20 cellular contexts compared by ENCODE assay signal in genomic region chr6:157812425-157813171, GRCh38. TPM values are rescaled to one million over a fixed set of nuclear protein-coding genes. Genes with fewer than 3 reads are reported as not detected.
A peak's percentile ranks its signal among the peaks of the same experiment; 100 is the strongest.
DNase-seq lines count a peak whose midpoint lies in the region; ATAC-seq and TF ChIP-seq lines count a peak whose summit lies in the region.
"Had no signal": no experiment of that assay in that cellular context is flagged by ENCODE, and none has a peak within 500 bp of the region (broad histone marks: within the 10 kb centered on the region; RNA-seq: fewer than 3 reads in every experiment).

No MANE protein-coding gene starts in this region.

- H3K27ac ChIP-seq in left ventricle myocardium inferior (replicated peaks): peak overlapping the region; percentile 80
- peak overlapping the region; percentile 8 to 74 for H3K27ac ChIP-seq in aorta (ENCODE audit: low read depth in 1 of 2, low read length in 2 of 2)
- H3K27ac ChIP-seq: foreskin keratinocyte, VCaP had no signal

- H3K27me3 ChIP-seq in left ventricle myocardium inferior (ENCODE audit: low read depth) (no peaks in the 10 kb centered on the region), aorta (ENCODE audit: control insufficient read depth in 1 of 2, insufficient read depth in 2 of 2, low read length in 1 of 2) (no peaks in the 10 kb centered on the region)
- H3K27me3 ChIP-seq: foreskin keratinocyte, testis had no signal

- no peak for DNase-seq in left ventricle myocardium inferior
- DNase-seq in cardiac septum (ENCODE audit: low spot score): no peak
- no peak for DNase-seq in chondrocyte (ENCODE audit: low spot score)
- no peak for DNase-seq in osteocyte (ENCODE audit: extremely low spot score, unreplicated experiment)
- no peak for DNase-seq in aorta
- no peak for DNase-seq in middle frontal gyrus (ENCODE audit: extremely low spot score, low spot score)
- DNase-seq: amygdala; CD8-positive, alpha-beta T cell; DND-41; foreskin keratinocyte; NCI-H1105 treated with DMSO at 0.1 percent for 48 hours; NCI-H526 treated with DMSO at 0.1 percent for 48 hours; SIG-M5; stimulated activated CD4-positive, alpha-beta T cell treated with anti-CD3 and anti-CD28 coated beads, Interleukin-4, amount 100 ng/mL, for 24 hours had no signal

- H3K4me3 Mint-ChIP-seq in chondrocyte (ENCODE audit: unreplicated experiment) (no peak overlapping the region), osteocyte (ENCODE audit: unreplicated experiment) (no peak overlapping the region)
- H3K4me3 Mint-ChIP-seq: CD8-positive, alpha-beta T cell; T-helper 1 cell treated with Interleukin-12 subunit alpha and Interleukin-12 subunit beta and Interleukin-4 antibody, amounts not matched to agents 30 μg/mL and 1 μg/mL, for 36 hours had no signal

- H3K4me3 ChIP-seq in left ventricle myocardium inferior (no peak overlapping the region), aorta (ENCODE audit: low read length in 2 of 2) (no peak overlapping the region)
- H3K4me3 ChIP-seq: smooth muscle cell, testis had no signal

- H3K4me1 ChIP-seq in left ventricle myocardium inferior (peaks cover 30% of the 10 kb centered on the region), aorta (ENCODE audit: control insufficient read depth in 1 of 2, insufficient read depth in 2 of 2, low read length in 2 of 2) (no peaks in the 10 kb centered on the region)
- H3K4me1 ChIP-seq: foreskin keratinocyte had no signal

- H3K36me3 ChIP-seq in left ventricle myocardium inferior (no peaks in the 10 kb centered on the region), aorta (ENCODE audit: control insufficient read depth in 1 of 2, insufficient read depth in 2 of 2, low read length in 1 of 2) (no peaks in the 10 kb centered on the region)

- no peak for TF ChIP-seq CTCF in left ventricle myocardium inferior (IDR thresholded peaks at IDR 0.05; ENCODE audit: borderline replicate concordance)
- no peak for TF ChIP-seq CTCF in chondrocyte (IDR thresholded peaks at IDR 0.05)
- no peak for TF ChIP-seq CTCF in osteocyte (IDR thresholded peaks at IDR 0.05)

- intact Hi-C loops in left ventricle myocardium inferior (cut with micrococcal nuclease) (no loop called here), cardiac septum (cut with DNase I) (no loop called here), aorta (cut with DNase I) (loop anchor here in 1 of 2 donors (5.0 kb wide), 1 partner anchor 50 kb away; no protein-coding TSS in a partner anchor)

- H3K27me3 Mint-ChIP-seq in chondrocyte (ENCODE audit: low read depth) (no peaks in the 10 kb centered on the region), osteocyte (ENCODE audit: unreplicated experiment) (no peaks in the 10 kb centered on the region)

- H3K27ac Mint-ChIP-seq in chondrocyte (ENCODE audit: unreplicated experiment): peak overlapping the region; percentile 73
- peak overlapping the region; percentile 90 for H3K27ac Mint-ChIP-seq in osteocyte (ENCODE audit: unreplicated experiment)
- H3K27ac Mint-ChIP-seq: CD8-positive, alpha-beta T cell; T-helper 1 cell treated with Interleukin-12 subunit alpha and Interleukin-12 subunit beta and Interleukin-4 antibody, amounts not matched to agents 30 μg/mL and 1 μg/mL, for 36 hours had no signal

- no peaks in the 10 kb centered on the region for H3K36me3 Mint-ChIP-seq in chondrocyte (ENCODE audit: low read depth)
- no peaks in the 10 kb centered on the region for H3K36me3 Mint-ChIP-seq in osteocyte (ENCODE audit: unreplicated experiment)
- H3K36me3 Mint-ChIP-seq: CD8-positive, alpha-beta T cell had no signal

- H3K9me3 ChIP-seq in left ventricle myocardium inferior (replicated peaks) (peaks cover 17% of the 10 kb centered on the region), aorta (ENCODE audit: control insufficient read depth, low read length) (no peaks in the 10 kb centered on the region)
- H3K9me3 ChIP-seq: testis had no signal

- ATAC-seq in aorta (ENCODE audit: low FRiP score) (no peak), SK-N-SH treated with all-trans-retinoic acid at 6 μM for 48 hours (no peak), GM19455 (IDR thresholded peaks at IDR 0.05; ENCODE audit: unreplicated experiment) (no peak)
- ATAC-seq: CD8-positive, alpha-beta T cell; foreskin keratinocyte had no signal

- H3K9me3 Mint-ChIP-seq in chondrocyte (ENCODE audit: low read depth): peaks cover 15% of the 10 kb centered on the region
- H3K9me3 Mint-ChIP-seq in osteocyte (ENCODE audit: unreplicated experiment): peaks cover 13% of the 10 kb centered on the region

- H3K4me1 Mint-ChIP-seq in chondrocyte (ENCODE audit: low read depth) (peaks cover 26% of the 10 kb centered on the region), osteocyte (ENCODE audit: unreplicated experiment) (peaks cover 28% of the 10 kb centered on the region)

TF ChIP-seq in SK-N-SH treated with all-trans-retinoic acid at 6 μM for 48 hours, 23 proteins besides CTCF, POLR2A, EP300 and RAD21 (continues in another document):
- TF ChIP-seq ZC3H10 (CRISPR knock-in tag; IDR thresholded peaks at IDR 0.05) (no peak), TOX (CRISPR knock-in tag; IDR thresholded peaks at IDR 0.05; ENCODE audit: borderline replicate concordance) (no peak), ZNF70 (CRISPR knock-in tag; IDR thresholded peaks at IDR 0.05) (no peak), ARNTL (CRISPR knock-in tag; IDR thresholded peaks at IDR 0.05; ENCODE audit: borderline replicate concordance, low read depth) (no peak), TCF4 (CRISPR knock-in tag; IDR thresholded peaks at IDR 0.05; ENCODE audit: borderline replicate concordance) (no peak), ESRRG (CRISPR knock-in tag; IDR thresholded peaks at IDR 0.05) (no peak), CSDC2 (CRISPR knock-in tag; IDR thresholded peaks at IDR 0.05) (no peak), ZNF565 (CRISPR knock-in tag; conservative IDR thresholded peaks at IDR 0.05; ENCODE audit: low read depth) (no peak), ZNF8 (CRISPR knock-in tag; IDR thresholded peaks at IDR 0.05) (no peak), OSR1 (CRISPR knock-in tag; IDR thresholded peaks at IDR 0.05) (no peak), ZFP3 (CRISPR knock-in tag; IDR thresholded peaks at IDR 0.05) (no peak), CSRNP3 (CRISPR knock-in tag; IDR thresholded peaks at IDR 0.05) (no peak), ISL1 (CRISPR knock-in tag; IDR thresholded peaks at IDR 0.05) (no peak), ZFP30 (CRISPR knock-in tag; IDR thresholded peaks at IDR 0.05) (no peak)
- TF ChIP-seq, protein P1, sequence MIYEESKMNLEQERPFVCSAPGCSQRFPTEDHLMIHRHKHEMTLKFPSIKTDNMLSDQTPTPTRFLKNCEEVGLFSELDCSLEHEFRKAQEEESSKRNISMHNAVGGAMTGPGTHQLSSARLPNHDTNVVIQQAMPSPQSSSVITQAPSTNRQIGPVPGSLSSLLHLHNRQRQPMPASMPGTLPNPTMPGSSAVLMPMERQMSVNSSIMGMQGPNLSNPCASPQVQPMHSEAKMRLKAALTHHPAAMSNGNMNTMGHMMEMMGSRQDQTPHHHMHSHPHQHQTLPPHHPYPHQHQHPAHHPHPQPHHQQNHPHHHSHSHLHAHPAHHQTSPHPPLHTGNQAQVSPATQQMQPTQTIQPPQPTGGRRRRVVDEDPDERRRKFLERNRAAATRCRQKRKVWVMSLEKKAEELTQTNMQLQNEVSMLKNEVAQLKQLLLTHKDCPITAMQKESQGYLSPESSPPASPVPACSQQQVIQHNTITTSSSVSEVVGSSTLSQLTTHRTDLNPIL (CRISPR knock-in tag; IDR thresholded peaks at IDR 0.05; ENCODE audit: low read depth): no peak
- TF ChIP-seq, protein P2, sequence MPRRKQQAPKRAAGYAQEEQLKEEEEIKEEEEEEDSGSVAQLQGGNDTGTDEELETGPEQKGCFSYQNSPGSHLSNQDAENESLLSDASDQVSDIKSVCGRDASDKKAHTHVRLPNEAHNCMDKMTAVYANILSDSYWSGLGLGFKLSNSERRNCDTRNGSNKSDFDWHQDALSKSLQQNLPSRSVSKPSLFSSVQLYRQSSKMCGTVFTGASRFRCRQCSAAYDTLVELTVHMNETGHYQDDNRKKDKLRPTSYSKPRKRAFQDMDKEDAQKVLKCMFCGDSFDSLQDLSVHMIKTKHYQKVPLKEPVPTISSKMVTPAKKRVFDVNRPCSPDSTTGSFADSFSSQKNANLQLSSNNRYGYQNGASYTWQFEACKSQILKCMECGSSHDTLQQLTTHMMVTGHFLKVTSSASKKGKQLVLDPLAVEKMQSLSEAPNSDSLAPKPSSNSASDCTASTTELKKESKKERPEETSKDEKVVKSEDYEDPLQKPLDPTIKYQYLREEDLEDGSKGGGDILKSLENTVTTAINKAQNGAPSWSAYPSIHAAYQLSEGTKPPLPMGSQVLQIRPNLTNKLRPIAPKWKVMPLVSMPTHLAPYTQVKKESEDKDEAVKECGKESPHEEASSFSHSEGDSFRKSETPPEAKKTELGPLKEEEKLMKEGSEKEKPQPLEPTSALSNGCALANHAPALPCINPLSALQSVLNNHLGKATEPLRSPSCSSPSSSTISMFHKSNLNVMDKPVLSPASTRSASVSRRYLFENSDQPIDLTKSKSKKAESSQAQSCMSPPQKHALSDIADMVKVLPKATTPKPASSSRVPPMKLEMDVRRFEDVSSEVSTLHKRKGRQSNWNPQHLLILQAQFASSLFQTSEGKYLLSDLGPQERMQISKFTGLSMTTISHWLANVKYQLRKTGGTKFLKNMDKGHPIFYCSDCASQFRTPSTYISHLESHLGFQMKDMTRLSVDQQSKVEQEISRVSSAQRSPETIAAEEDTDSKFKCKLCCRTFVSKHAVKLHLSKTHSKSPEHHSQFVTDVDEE (CRISPR knock-in tag; IDR thresholded peaks at IDR 0.05): no peak

RNA-seq across cellular contexts. Expression of gene SNX9, which starts 10.4 kb away (rescaled TPM):
- 31.9 TPM for total RNA-seq in left ventricle myocardium inferior
- total RNA-seq in cardiac septum: 34.2 TPM
- 31.7 to 47.1 TPM (median 43.9 TPM) in 3 replicates for total RNA-seq in chondrocyte
- 65.0 and 65.2 TPM in 2 replicates for total RNA-seq in osteocyte
- 10 to 100 TPM; 81.5 to 95.5 TPM for total RNA-seq in aorta
- 10 to 100 TPM; 50.6 to 82.7 TPM for polyA plus RNA-seq in aorta
